In the genomic region with DNA sequence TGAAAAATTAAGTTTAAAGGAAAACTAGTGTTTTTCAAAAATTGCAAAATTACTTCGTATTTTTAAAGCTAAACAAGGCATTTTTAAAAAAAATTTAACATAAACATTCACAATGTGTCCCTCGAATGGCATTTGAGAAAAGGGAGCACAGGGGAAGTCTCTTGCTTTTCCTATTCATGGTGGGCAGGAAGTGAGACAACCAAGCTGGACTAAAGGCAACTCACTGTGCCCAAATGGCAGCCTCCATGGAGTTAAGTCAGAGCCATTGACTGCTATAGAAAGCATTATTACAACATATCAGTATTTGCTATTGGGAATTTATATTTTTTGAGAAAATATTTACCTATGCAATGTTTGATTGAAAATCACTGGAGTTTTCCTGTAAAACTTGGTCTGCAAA, we compare ENCODE assay signal across 23 cellular contexts. TPM values are rescaled to one million over a fixed set of nuclear protein-coding genes. Genes with fewer than 3 reads are reported as not detected.
DNase-seq lines count a peak whose midpoint lies in the region; ATAC-seq and TF ChIP-seq lines count a peak whose summit lies in the region.
"Had no signal": no experiment of that assay in that cellular context is flagged by ENCODE, and none has a peak within 500 bp of the region (broad histone marks: within the 10 kb centered on the region; RNA-seq: fewer than 3 reads in every experiment).

No MANE protein-coding gene starts in this region.

- peaks cover 21% of the 10 kb centered on the region for H3K4me1 ChIP-seq in ACC112 (ENCODE audit: control insufficient read depth, insufficient read depth, low read length, unreplicated experiment)
- peaks cover 73% of the 10 kb centered on the region for H3K4me1 ChIP-seq in CD4-positive, alpha-beta memory T cell (ENCODE audit: insufficient read depth, low read length)

- no peaks in the 10 kb centered on the region for H3K27me3 ChIP-seq in ACC112 (ENCODE audit: insufficient read depth, low read length)
- H3K27me3 ChIP-seq in CD4-positive, alpha-beta memory T cell (ENCODE audit: insufficient read depth, low read length): no peaks in the 10 kb centered on the region
- H3K27me3 ChIP-seq: foreskin keratinocyte, thyroid gland had no signal

- no peak for TF ChIP-seq CTCF in nephron progenitor cell (IDR thresholded peaks at IDR 0.05)

- CTCF ChIA-PET in CD4-positive, alpha-beta memory T cell (lab: Charles Lee; ENCODE audit: partially characterized antibody): interaction anchor here (8.9 kb wide), 1 partner anchor 7 kb away, joined by 63 read pairs; a partner anchor contains a TSS

- peaks cover 0 to 6% (median 0%) of the 10 kb centered on the region in 8 donors for H3K9me3 Mint-ChIP-seq in CD4-positive, alpha-beta memory T cell
- no peaks in the 10 kb centered on the region for H3K9me3 Mint-ChIP-seq in nephron progenitor cell
- H3K9me3 Mint-ChIP-seq: mesothelial cell of epicardium, nephron, WTC11 had no signal

- intact Hi-C loops in CD4-positive, alpha-beta memory T cell (cut with micrococcal nuclease): no loop called here

- H3K4me3 Mint-ChIP-seq in CD4-positive, alpha-beta memory T cell: no peak overlapping the region
- H3K4me3 Mint-ChIP-seq in T-helper 17 cell (peak overlapping the region; percentile 21), nephron progenitor cell (no peak overlapping the region)
- H3K4me3 Mint-ChIP-seq: mesothelial cell of epicardium, WTC11 had no signal

- peaks cover 81 to 89% of the 10 kb centered on the region in 2 donors for H3K36me3 Mint-ChIP-seq in CD4-positive, alpha-beta memory T cell
- H3K36me3 Mint-ChIP-seq in T-helper 17 cell (ENCODE audit: low read depth) (peaks cover 39% of the 10 kb centered on the region), nephron progenitor cell (ENCODE audit: low read depth) (peaks cover 87% of the 10 kb centered on the region)

- H3K4me1 Mint-ChIP-seq in CD4-positive, alpha-beta memory T cell: peaks cover 48 to 86% (median 64%) of the 10 kb centered on the region in 4 donors
- H3K4me1 Mint-ChIP-seq in T-helper 17 cell (peaks cover 61% of the 10 kb centered on the region), nephron progenitor cell (peaks cover 81% of the 10 kb centered on the region)

- H3K27me3 Mint-ChIP-seq in CD4-positive, alpha-beta memory T cell: no peaks in the 10 kb centered on the region
- H3K27me3 Mint-ChIP-seq in T-helper 17 cell (no peaks in the 10 kb centered on the region), nephron progenitor cell (ENCODE audit: low read depth, poor library complexity) (peaks cover 2% of the 10 kb centered on the region)

- peaks cover 56% of the 10 kb centered on the region for H3K79me2 ChIP-seq in ACC112 (ENCODE audit: control insufficient read depth, insufficient read depth, low read length, unreplicated experiment)

- H3K27ac Mint-ChIP-seq in CD4-positive, alpha-beta memory T cell: peak overlapping the region in 2 of 7 donors; percentile 51 to 100
- H3K27ac Mint-ChIP-seq in T-helper 17 cell: peak overlapping the region; percentile 99
- H3K27ac Mint-ChIP-seq in nephron progenitor cell: peak overlapping the region; percentile 73

- no peak overlapping the region for H2AFZ ChIP-seq in ACC112 (ENCODE audit: low read length, unreplicated experiment)

- H3K9me3 ChIP-seq in CD4-positive, alpha-beta memory T cell (ENCODE audit: control insufficient read depth in 1 of 2, low read length in 2 of 2): no peaks in the 10 kb centered on the region
- H3K9me3 ChIP-seq in T-helper 17 cell (ENCODE audit: control insufficient read depth, low read length, poor library complexity, severe bottlenecking): no peaks in the 10 kb centered on the region
- H3K9me3 ChIP-seq: left ventricle myocardium inferior, thyroid gland had no signal

- peaks cover 69% of the 10 kb centered on the region for H3K36me3 ChIP-seq in ACC112 (ENCODE audit: insufficient read depth, low read length)
- peaks cover 97% of the 10 kb centered on the region for H3K36me3 ChIP-seq in CD4-positive, alpha-beta memory T cell (ENCODE audit: insufficient read depth, low read length)

- no peak for ATAC-seq in T-helper 17 cell
- ATAC-seq: foreskin keratinocyte, WTC11 had no signal

- POLR2A ChIA-PET in CD4-positive, alpha-beta memory T cell (lab: Charles Lee; ENCODE audit: partially characterized antibody): interaction anchor here (0.7 to 17.2 kb wide), 6 partner anchors 5 to 90 kb away, joined by 3 to 313 read pairs (median 5); a partner anchor contains a TSS

- H3K4me3 ChIP-seq in ACC112 (ENCODE audit: low read depth, low read length): no peak overlapping the region
- H3K4me3 ChIP-seq in CD4-positive, alpha-beta memory T cell (ENCODE audit: low read length in 2 of 2): no peak overlapping the region
- H3K4me3 ChIP-seq: left ventricle myocardium inferior, thyroid gland had no signal

- peak overlapping the region; percentile 10; the same call in 1 of the 2 replicates for H3K27ac ChIP-seq in ACC112 (ENCODE audit: low read depth, low read length)
- H3K27ac ChIP-seq in CD4-positive, alpha-beta memory T cell (ENCODE audit: low read depth, low read length): peak overlapping the region; percentile 9
- H3K27ac ChIP-seq: foreskin keratinocyte, left ventricle myocardium inferior, thyroid gland had no signal

- no peak for DNase-seq in CD4-positive, alpha-beta memory T cell
- DNase-seq in T-helper 17 cell: no peak
- no peak for DNase-seq in nephron progenitor cell
- no peak for DNase-seq in nucleus accumbens (lab: John Stamatoyannopoulos, UW)
- DNase-seq in germinal center (ENCODE audit: low spot score): no peak
- DNase-seq in kidney glomerular epithelial cell (lab: John Stamatoyannopoulos, UW): no peak
- DNase-seq: activated CD8-positive, alpha-beta memory T cell treated with anti-CD3 and anti-CD28 coated beads, Interleukin-2, amount 50 U/mL, for 4 hours; AML-193; COR-L47; effector CD8-positive, alpha-beta T cell; foreskin keratinocyte; hippocampal formation; left ventricle myocardium inferior; NCI-H1436 treated with DMSO at 0.1 percent for 48 hours; NCI-H510A; small intestine; stimulated activated naive CD4-positive, alpha-beta T cell; T1000; thyroid gland had no signal

RNA-seq across cellular contexts. Expression of a gene that starts 8.3 kb away (rescaled TPM):
- total RNA-seq in CD4-positive, alpha-beta memory T cell: 1,000 to 10,000 TPM; 1,611 to 1,625 TPM
- polyA plus RNA-seq in CD4-positive, alpha-beta memory T cell: 100 to 1,000 TPM in 1 of 2 donors, 10 to 100 TPM in 1; 46.5 to 116 TPM
- total RNA-seq in T-helper 17 cell: 1,000 to 10,000 TPM; 1,923 to 1,994 TPM
